9 cellular contexts compared by ENCODE assay signal in the genomic region with DNA sequence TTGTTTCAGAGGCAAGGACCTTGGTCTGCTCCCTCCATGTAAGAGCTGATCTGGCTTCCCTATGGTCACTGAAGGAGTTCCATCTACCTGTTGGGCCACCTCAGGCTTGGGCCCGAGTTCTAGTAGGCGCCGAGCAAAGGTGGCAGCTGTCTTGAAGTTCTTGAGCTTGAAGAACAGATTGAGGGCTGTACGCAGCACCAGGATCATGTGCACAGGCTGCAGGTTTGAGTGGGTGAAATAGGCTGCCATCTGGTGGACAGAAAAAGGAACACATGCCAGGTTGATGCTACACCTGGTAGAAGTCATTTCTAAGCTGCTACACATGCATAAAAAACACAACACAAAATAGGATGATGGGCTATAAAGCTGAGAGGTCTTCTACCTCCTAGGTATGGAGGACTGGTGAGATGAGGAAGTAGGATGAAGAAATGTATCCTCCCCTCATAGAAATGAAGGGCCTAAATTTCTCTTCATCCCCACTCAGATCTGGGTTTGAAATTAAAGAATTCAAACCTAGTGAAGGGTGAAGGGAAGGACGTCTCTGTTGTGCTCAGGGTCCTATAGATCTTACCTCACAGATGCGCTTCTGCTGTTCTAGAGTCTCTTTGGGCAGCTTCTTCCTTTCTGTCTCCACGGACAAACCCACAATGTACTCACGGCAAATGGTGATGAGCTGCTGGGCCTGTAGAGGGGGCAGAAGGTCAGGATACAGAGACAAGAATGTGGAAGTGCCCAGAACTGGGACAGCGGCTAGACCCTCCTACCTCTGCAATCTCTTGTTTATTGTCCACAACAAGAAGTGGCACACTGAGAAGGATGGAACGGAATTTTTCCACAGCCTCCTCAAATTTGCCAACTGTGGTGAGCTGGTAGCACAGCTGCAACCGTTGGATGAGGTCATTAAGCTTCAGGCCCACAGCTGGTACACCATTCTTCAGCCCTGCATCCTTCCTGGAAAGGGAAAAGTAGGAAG. TPM values are rescaled to one million over a fixed set of nuclear protein-coding genes. Genes with fewer than 3 reads are reported as not detected.
DNase-seq lines count a peak whose midpoint lies in the region; ATAC-seq and TF ChIP-seq lines count a peak whose summit lies in the region.
"Had no signal": no experiment of that assay in that cellular context is flagged by ENCODE, and none has a peak within 500 bp of the region (broad histone marks: within the 10 kb centered on the region; RNA-seq: fewer than 3 reads in every experiment).

No MANE protein-coding gene starts in this region.

- DNase-seq in DMS153 (lab: John Stamatoyannopoulos, UW) (peak; percentile 26), HCEC 1CT (peak; percentile 56), NCI-H1694 (lab: John Stamatoyannopoulos, UW) (peak; percentile 65), anterior cingulate cortex (lab: John Stamatoyannopoulos, UW) (peak in 52 of 58 donors; percentile 5 to 72 (median 41)), right atrium auricular region (ENCODE audit: low spot score) (peak; percentile 69), sciatic nerve (ENCODE audit: low spot score) (peak; percentile 70)
- DNase-seq in T-helper 2 cell treated with Interferon-gamma antibody and Interleukin-4, amounts not matched to agents 5 μg/mL and 100 μg/mL, for 36 hours (ENCODE audit: low spot score), result peak; percentile 55

- H3K4me1 Mint-ChIP-seq in T-helper 2 cell treated with Interferon-gamma antibody and Interleukin-4, amounts not matched to agents 5 μg/mL and 100 μg/mL, for 36 hours (ENCODE audit: low read depth), result peaks cover 2% of the 10 kb centered on the region

- no peak overlapping the region for H3K4me3 Mint-ChIP-seq in T-helper 2 cell treated with Interferon-gamma antibody and Interleukin-4, amounts not matched to agents 5 μg/mL and 100 μg/mL, for 36 hours
- H3K4me3 Mint-ChIP-seq: T-helper 1 cell treated with Interleukin-12 subunit alpha and Interleukin-12 subunit beta and Interleukin-4 antibody, amounts not matched to agents 30 μg/mL and 1 μg/mL, for 36 hours had no signal

- H3K27me3 ChIP-seq in right atrium auricular region, result no peaks in the 10 kb centered on the region

- peak; percentile 72 to 86 for TF ChIP-seq CTCF in right atrium auricular region (IDR thresholded peaks at IDR 0.05)

- no peaks in the 10 kb centered on the region for H3K9me3 Mint-ChIP-seq in T-helper 2 cell treated with Interferon-gamma antibody and Interleukin-4, amounts not matched to agents 5 μg/mL and 100 μg/mL, for 36 hours
- H3K9me3 Mint-ChIP-seq: T-helper 1 cell treated with Interleukin-12 subunit alpha and Interleukin-12 subunit beta and Interleukin-4 antibody, amounts not matched to agents 30 μg/mL and 1 μg/mL, for 36 hours had no signal

- no peaks in the 10 kb centered on the region for H3K27me3 Mint-ChIP-seq in T-helper 2 cell treated with Interferon-gamma antibody and Interleukin-4, amounts not matched to agents 5 μg/mL and 100 μg/mL, for 36 hours (ENCODE audit: low read depth)

- H3K36me3 Mint-ChIP-seq in T-helper 2 cell treated with Interferon-gamma antibody and Interleukin-4, amounts not matched to agents 5 μg/mL and 100 μg/mL, for 36 hours (ENCODE audit: low read depth), result peaks cover 63% of the 10 kb centered on the region

- H3K9me3 ChIP-seq in right atrium auricular region, result no peaks in the 10 kb centered on the region

- no peak overlapping the region for H3K27ac ChIP-seq in right atrium auricular region

- no peak overlapping the region for H3K4me3 ChIP-seq in right atrium auricular region

- H3K36me3 ChIP-seq in right atrium auricular region, result peaks cover 79% of the 10 kb centered on the region

- no peak overlapping the region for H3K27ac Mint-ChIP-seq in T-helper 2 cell treated with Interferon-gamma antibody and Interleukin-4, amounts not matched to agents 5 μg/mL and 100 μg/mL, for 36 hours
- H3K27ac Mint-ChIP-seq: T-helper 1 cell treated with Interleukin-12 subunit alpha and Interleukin-12 subunit beta and Interleukin-4 antibody, amounts not matched to agents 30 μg/mL and 1 μg/mL, for 36 hours had no signal

- ATAC-seq in sciatic nerve (peak; percentile 90), HG02763 (IDR thresholded peaks at IDR 0.05; ENCODE audit: unreplicated experiment) (no peak)

- no peaks in the 10 kb centered on the region for H3K4me1 ChIP-seq in right atrium auricular region

- intact Hi-C loops in sciatic nerve (cut with DNase I), result no loop called here

RNA-seq across cellular contexts. Expression of gene PEX19, which starts 6.6 kb away (rescaled TPM):
- 10 to 100 TPM; 54.5 to 72.4 TPM for total RNA-seq in right atrium auricular region
- total RNA-seq in sciatic nerve, result 71.1 TPM

RNA-seq across cellular contexts. Expression of gene DCAF8, which starts 29.2 kb away (rescaled TPM):
- total RNA-seq in right atrium auricular region (100 to 1,000 TPM; 103 to 121 TPM), sciatic nerve (142 TPM)

RNA-seq across cellular contexts. Expression of gene COPA, which starts 51.5 kb away (rescaled TPM):
- 100 to 1,000 TPM in 1 of 2 donors, 10 to 100 TPM in 1; 96.1 to 134 TPM for total RNA-seq in right atrium auricular region
- total RNA-seq in sciatic nerve, result 147 TPM

RNA-seq across cellular contexts. Expression of gene NCSTN, which starts 51.6 kb away (rescaled TPM):
- total RNA-seq in right atrium auricular region, result 10 to 100 TPM; 63.4 to 71.3 TPM
- 64.7 TPM for total RNA-seq in sciatic nerve
